In the genomic region with DNA sequence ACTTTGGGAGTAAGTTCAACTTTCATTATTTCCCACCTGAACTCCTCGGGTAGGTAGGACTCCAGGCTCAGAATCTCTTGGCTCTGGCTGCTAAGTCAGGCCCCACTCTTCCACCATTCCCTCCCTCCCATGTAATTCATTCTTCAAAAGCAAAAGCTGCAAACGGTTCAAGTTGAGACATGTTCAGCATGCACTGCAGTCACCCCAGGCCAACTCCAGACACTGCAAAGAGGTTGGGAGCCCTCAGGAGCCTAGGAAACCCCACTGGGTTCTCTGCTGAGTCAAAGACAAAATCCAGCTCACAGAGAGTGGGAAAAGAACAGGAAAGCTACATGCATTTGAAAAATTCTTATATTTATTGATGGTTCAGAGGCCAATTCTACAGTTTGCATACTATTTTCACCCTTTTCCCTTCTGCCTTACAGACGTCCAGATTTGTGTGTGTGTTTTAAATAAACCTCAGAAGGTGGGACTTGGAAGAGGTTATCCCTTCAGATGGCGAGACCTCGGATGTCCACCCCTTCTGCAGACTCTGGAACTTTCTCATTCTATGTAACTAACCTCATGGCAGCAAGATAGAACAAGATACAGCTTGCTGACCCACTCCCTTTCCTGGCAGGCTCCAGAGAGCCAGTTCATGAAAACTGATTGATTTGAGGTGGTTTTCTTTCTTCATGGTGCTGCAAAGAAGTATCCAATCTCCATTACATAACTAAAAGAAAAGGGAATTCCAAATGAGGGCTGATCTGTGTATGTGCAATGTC, we compare ENCODE assay signal across 29 cellular contexts.
A peak's percentile ranks its signal among the peaks of the same experiment; 100 is the strongest.
DNase-seq lines count a peak whose midpoint lies in the region; ATAC-seq and TF ChIP-seq lines count a peak whose summit lies in the region.
"Had no signal": no experiment of that assay in that cellular context is flagged by ENCODE, and none has a peak within 500 bp of the region (broad histone marks: within the 10 kb centered on the region; RNA-seq: fewer than 3 reads in every experiment).

No MANE protein-coding gene starts in this region.

- no peaks in the 10 kb centered on the region for H3K9me3 Mint-ChIP-seq in type B pancreatic cell
- H3K9me3 Mint-ChIP-seq in stimulated activated naive CD8-positive, alpha-beta T cell treated with anti-CD3 and anti-CD28 coated beads, Interleukin-15, amount 100 ng/mL, for 72 hours: no peaks in the 10 kb centered on the region
- H3K9me3 Mint-ChIP-seq: IgD-negative memory B cell had no signal

- ATAC-seq in stimulated activated naive CD8-positive, alpha-beta T cell treated with anti-CD3 and anti-CD28 coated beads, Interleukin-15, amount 100 ng/mL, for 72 hours: no peak
- no peak for ATAC-seq in HG03175 (IDR thresholded peaks at IDR 0.05; ENCODE audit: unreplicated experiment)
- ATAC-seq: activated CD8-positive, alpha-beta T cell treated with anti-CD3 and anti-CD28 coated beads, Interleukin-2, amount 10 ng/mL, durations not matched to agents 7 days and 5 days had no signal

- H3K9me3 ChIP-seq in WERI-Rb-1 (ENCODE audit: severe bottlenecking) (no peaks in the 10 kb centered on the region), hepatocyte (ENCODE audit: low read depth) (no peaks in the 10 kb centered on the region)
- H3K9me3 ChIP-seq: adrenal gland, BE2C, Caco-2, thyroid gland had no signal

- no peaks in the 10 kb centered on the region for H3K36me3 ChIP-seq in WERI-Rb-1
- no peaks in the 10 kb centered on the region for H3K36me3 ChIP-seq in hepatocyte (replicated peaks; ENCODE audit: insufficient read depth, low read depth)
- H3K36me3 ChIP-seq: adrenal gland, BE2C, thyroid gland had no signal

- no peaks in the 10 kb centered on the region for H3K27me3 Mint-ChIP-seq in type B pancreatic cell
- H3K27me3 Mint-ChIP-seq in stimulated activated naive CD8-positive, alpha-beta T cell treated with anti-CD3 and anti-CD28 coated beads, Interleukin-15, amount 100 ng/mL, for 72 hours: peaks cover 12% of the 10 kb centered on the region

- WGBS in hepatocyte (ENCODE audit: low lambda C conversion rate, missing lambda C conversion rate): 71% methylated on average over 5 of the region's 5 CpGs

- H3K4me3 Mint-ChIP-seq in type B pancreatic cell: no peak overlapping the region
- H3K4me3 Mint-ChIP-seq in stimulated activated naive CD8-positive, alpha-beta T cell treated with anti-CD3 and anti-CD28 coated beads, Interleukin-15, amount 100 ng/mL, for 72 hours: no peak overlapping the region
- H3K4me3 Mint-ChIP-seq: activated CD8-positive, alpha-beta T cell treated with anti-CD3 and anti-CD28 coated beads, Interleukin-2, amount 10 ng/mL, durations not matched to agents 7 days and 5 days; IgD-negative memory B cell had no signal

- H3K4me2 ChIP-seq in hepatocyte: no peak overlapping the region

- peaks cover 56% of the 10 kb centered on the region for H3K4me1 ChIP-seq in hepatocyte (ENCODE audit: insufficient read depth)
- H3K4me1 ChIP-seq: BE2C had no signal

- no peak overlapping the region for H3K4me3 ChIP-seq in WERI-Rb-1 (ENCODE audit: low read depth, low read length)
- no peak overlapping the region for H3K4me3 ChIP-seq in hepatocyte
- H3K4me3 ChIP-seq: adrenal gland, lung, thyroid gland had no signal

- H3K27ac Mint-ChIP-seq in type B pancreatic cell: peak overlapping the region; percentile 70
- H3K27ac Mint-ChIP-seq in stimulated activated naive CD8-positive, alpha-beta T cell treated with anti-CD3 and anti-CD28 coated beads, Interleukin-15, amount 100 ng/mL, for 72 hours: no peak overlapping the region
- H3K27ac Mint-ChIP-seq: activated CD8-positive, alpha-beta T cell treated with anti-CD3 and anti-CD28 coated beads, Interleukin-2, amount 10 ng/mL, durations not matched to agents 7 days and 5 days; IgD-negative memory B cell had no signal

- H3K9me2 ChIP-seq in hepatocyte (replicated peaks; ENCODE audit: insufficient read depth): no peaks in the 10 kb centered on the region

- no peak overlapping the region for H2AFZ ChIP-seq in hepatocyte

- H3K79me2 ChIP-seq in hepatocyte: peaks cover 32% of the 10 kb centered on the region

- no peaks in the 10 kb centered on the region for H4K20me1 ChIP-seq in hepatocyte (ENCODE audit: insufficient read depth, poor library complexity, severe bottlenecking)

- H3K27me3 ChIP-seq in WERI-Rb-1 (ENCODE audit: insufficient read depth, low read depth, severe bottlenecking) (no peaks in the 10 kb centered on the region), hepatocyte (no peaks in the 10 kb centered on the region)
- H3K27me3 ChIP-seq: adrenal gland, BE2C, thyroid gland had no signal

- peak; percentile 20 for DNase-seq in NCI-H748 (lab: John Stamatoyannopoulos, UW; ENCODE audit: unreplicated experiment)
- no peak for DNase-seq in NCI-H748 treated with DMSO at 0.1 percent for 48 hours (lab: John Stamatoyannopoulos, UW)
- DNase-seq in WERI-Rb-1: peak; percentile 35
- no peak for DNase-seq in hepatocyte (ENCODE audit: low spot score)
- no peak for DNase-seq in type B pancreatic cell (ENCODE audit: extremely low spot score, unreplicated experiment)
- DNase-seq in hippocampal formation (lab: John Stamatoyannopoulos, UW): no peak
- no peak for DNase-seq in stimulated activated naive CD8-positive, alpha-beta T cell treated with anti-CD3 and anti-CD28 coated beads, Interleukin-15, amount 100 ng/mL, for 72 hours
- DNase-seq: 8988T; activated CD4-positive, CD25-positive, alpha-beta regulatory T cell treated with anti-CD3 and anti-CD28 coated beads, Interleukin-2, amount 50 U/mL, for 72 hours; activated CD8-positive, alpha-beta T cell treated with anti-CD3 and anti-CD28 coated beads, Interleukin-2, amount 10 ng/mL, durations not matched to agents 7 days and 5 days; activated gamma-delta T cell treated with Interleukin-2 at 50 U/mL for 16 hours; adrenal gland; BE2C; Caco-2; cortex of kidney; EL; foreskin melanocyte; kidney; NCI-H774; nucleus accumbens; OCI-M1; retina; SHP77; stimulated activated CD4-positive, alpha-beta T cell treated with anti-CD3 and anti-CD28 coated beads, Interleukin-4, amount 100 ng/mL, for 1 hour; stimulated activated naive CD4-positive, alpha-beta T cell; thyroid gland had no signal

- H3K27ac ChIP-seq in WERI-Rb-1 (no peak overlapping the region), hepatocyte (peak overlapping the region; percentile 76)
- H3K27ac ChIP-seq: adrenal gland, thyroid gland had no signal

- H3K36me3 Mint-ChIP-seq in type B pancreatic cell: peaks cover 19% of the 10 kb centered on the region

- H3K4me1 Mint-ChIP-seq in type B pancreatic cell (ENCODE audit: unreplicated experiment): peaks cover 54% of the 10 kb centered on the region
- H3K4me1 Mint-ChIP-seq in stimulated activated naive CD8-positive, alpha-beta T cell treated with anti-CD3 and anti-CD28 coated beads, Interleukin-15, amount 100 ng/mL, for 72 hours: peaks cover 28% of the 10 kb centered on the region

- no peak for TF ChIP-seq CTCF in WERI-Rb-1 (IDR thresholded peaks at IDR 0.05; ENCODE audit: low read depth, low read length)
- no peak for TF ChIP-seq CTCF in hepatocyte (IDR thresholded peaks at IDR 0.05; ENCODE audit: poor library complexity)
- TF ChIP-seq CTCF in type B pancreatic cell (conservative IDR thresholded peaks at IDR 0.05): no peak

Comparison
In these comparisons a context has a peak if more than half of its experiments do, and no peak if none do; other contexts are left out.
1. DNase-seq: peak in NCI-H748 (single experiment) and WERI-Rb-1 (single experiment); none in NCI-H748 treated with DMSO at 0.1 percent for 48 hours (single experiment), hepatocyte (single experiment), type B pancreatic cell (single experiment), hippocampal formation (0 of 2) and stimulated activated naive CD8-positive, alpha-beta T cell treated with anti-CD3 and anti-CD28 coated beads, Interleukin-15, amount 100 ng/mL, for 72 hours (0 of 2).